In genomic region chr2:23567382-23567781, GRCh38 we compare ENCODE assay signal across 17 cellular contexts.
DNase-seq lines count a peak whose midpoint lies in the region; ATAC-seq and TF ChIP-seq lines count a peak whose summit lies in the region.
"Had no signal": no experiment of that assay in that cellular context is flagged by ENCODE, and none has a peak within 500 bp of the region (broad histone marks: within the 10 kb centered on the region; RNA-seq: fewer than 3 reads in every experiment).

No MANE protein-coding gene starts in this region.

- POLR2A ChIA-PET in SK-N-SH (lab: Yijun Ruan, JAX): no interaction called here
- POLR2A ChIA-PET in activated CD4-positive, alpha-beta memory T cell treated with anti-CD3 and anti-CD28 coated beads, Interleukin-2, amount 10 ng/mL, durations not matched to agents 7 days and 5 days (lab: Charles Lee): no interaction called here

- H3K4me1 ChIP-seq in SK-N-SH (ENCODE audit: control insufficient read depth in 1 of 2, insufficient read depth in 2 of 2, low read depth in 1 of 2, low read length in 1 of 2): peaks cover 0 to 65% of the 10 kb centered on the region in 2 experiments; a peak in 2 of 4 replicates
- peaks cover 77% of the 10 kb centered on the region for H3K4me1 ChIP-seq in muscle layer of colon (ENCODE audit: insufficient read depth, low read length)
- peaks cover 3% of the 10 kb centered on the region for H3K4me1 ChIP-seq in smooth muscle cell (ENCODE audit: low read depth)
- H3K4me1 ChIP-seq in MM.1S (ENCODE audit: low read length): no peaks in the 10 kb centered on the region

- H4K20me1 ChIP-seq in SK-N-SH (ENCODE audit: insufficient read depth): no peaks in the 10 kb centered on the region
- peaks cover 33% of the 10 kb centered on the region for H4K20me1 ChIP-seq in smooth muscle cell (ENCODE audit: low read depth)
- H4K20me1 ChIP-seq in MM.1S (ENCODE audit: insufficient read depth, low read length): no peaks in the 10 kb centered on the region

- TF ChIP-seq EP300 in SK-N-SH (IDR thresholded peaks at IDR 0.05; ENCODE audit: borderline replicate concordance in 1 of 2, low read depth in 1 of 2, low read length in 1 of 2): no peak

- TF ChIP-seq RAD21 in SK-N-SH (IDR thresholded peaks at IDR 0.05; ENCODE audit: low read length): no peak

- H3K4me2 ChIP-seq in SK-N-SH (no peak overlapping the region), smooth muscle cell (peak overlapping the region; percentile 69), MM.1S (ENCODE audit: low read depth, low read length) (no peak overlapping the region)

- H3K27ac ChIP-seq in SK-N-SH (ENCODE audit: low read depth in 2 of 2, low read length in 1 of 2) (no peak overlapping the region; a peak in 1 of 4 replicates), muscle layer of colon (ENCODE audit: low read depth, low read length) (peak overlapping the region; percentile 54), smooth muscle cell (ENCODE audit: low read depth) (peak overlapping the region; percentile 58), MM.1S (ENCODE audit: low read length) (no peak overlapping the region)
- H3K27ac ChIP-seq: 22Rv1 had no signal

- CTCF ChIA-PET in SK-N-SH (lab: Yijun Ruan, JAX): interaction anchor here (0.9 to 2.6 kb wide), 5 partner anchors 9 to 37 kb away, joined by 3 to 14 read pairs (median 3); no protein-coding TSS in a partner anchor
- CTCF ChIA-PET in activated CD4-positive, alpha-beta memory T cell treated with anti-CD3 and anti-CD28 coated beads, Interleukin-2, amount 10 ng/mL, durations not matched to agents 7 days and 5 days (lab: Charles Lee): no interaction called here

- WGBS in SK-N-SH (ENCODE audit: low lambda C conversion rate): 80% methylated on average over 13 of the region's 13 CpGs
- 21% methylated on average over 13 of the region's 13 CpGs for WGBS in smooth muscle cell (ENCODE audit: low lambda C conversion rate)

- H3K36me3 Mint-ChIP-seq in activated CD4-positive, alpha-beta memory T cell treated with anti-CD3 and anti-CD28 coated beads, Interleukin-2, amount 10 ng/mL, durations not matched to agents 7 days and 5 days (ENCODE audit: low read depth): no peaks in the 10 kb centered on the region
- H3K36me3 Mint-ChIP-seq: CD14-positive monocyte had no signal

- H3K9me3 Mint-ChIP-seq in activated CD4-positive, alpha-beta memory T cell treated with anti-CD3 and anti-CD28 coated beads, Interleukin-2, amount 10 ng/mL, durations not matched to agents 7 days and 5 days: no peaks in the 10 kb centered on the region
- H3K9me3 Mint-ChIP-seq: CD14-positive monocyte had no signal

- H3K79me2 ChIP-seq in SK-N-SH (ENCODE audit: insufficient read depth): no peaks in the 10 kb centered on the region
- H3K79me2 ChIP-seq in smooth muscle cell (ENCODE audit: low read depth): no peaks in the 10 kb centered on the region
- no peaks in the 10 kb centered on the region for H3K79me2 ChIP-seq in MM.1S (ENCODE audit: low read length)

- H3K27me3 ChIP-seq in SK-N-SH (ENCODE audit: insufficient read depth) (no peaks in the 10 kb centered on the region), muscle layer of colon (ENCODE audit: control insufficient read depth in 1 of 2, insufficient read depth in 2 of 2, low read length in 2 of 2) (no peaks in the 10 kb centered on the region), smooth muscle cell (ENCODE audit: low read depth) (no peaks in the 10 kb centered on the region), MM.1S (replicated peaks; ENCODE audit: insufficient read depth, low read length) (no peaks in the 10 kb centered on the region)
- H3K27me3 ChIP-seq: Peyer's patch had no signal

- no peak overlapping the region for H3K27ac Mint-ChIP-seq in activated CD4-positive, alpha-beta memory T cell treated with anti-CD3 and anti-CD28 coated beads, Interleukin-2, amount 10 ng/mL, durations not matched to agents 7 days and 5 days
- H3K27ac Mint-ChIP-seq: CD14-positive monocyte had no signal

- no peaks in the 10 kb centered on the region for H3K9me3 ChIP-seq in SK-N-SH
- no peaks in the 10 kb centered on the region for H3K9me3 ChIP-seq in muscle layer of colon (ENCODE audit: low read length)
- no peaks in the 10 kb centered on the region for H3K9me3 ChIP-seq in smooth muscle cell (replicated peaks; ENCODE audit: low read depth)
- no peaks in the 10 kb centered on the region for H3K9me3 ChIP-seq in MM.1S (replicated peaks; ENCODE audit: insufficient read depth, low read length)
- H3K9me3 ChIP-seq: Peyer's patch had no signal

- no peaks in the 10 kb centered on the region for H3F3A ChIP-seq in SK-N-SH (replicated peaks; ENCODE audit: insufficient read depth)
- peaks cover 3% of the 10 kb centered on the region for H3F3A ChIP-seq in smooth muscle cell (ENCODE audit: low read depth)
- no peaks in the 10 kb centered on the region for H3F3A ChIP-seq in MM.1S (ENCODE audit: insufficient read depth, low read length)

- no peak overlapping the region for H3K4me3 ChIP-seq in SK-N-SH (ENCODE audit: low read depth in 2 of 2, low read length in 1 of 2)
- H3K4me3 ChIP-seq in muscle layer of colon (ENCODE audit: low read depth in 1 of 2, low read length in 2 of 2): no peak overlapping the region
- no peak overlapping the region for H3K4me3 ChIP-seq in smooth muscle cell
- H3K4me3 ChIP-seq in MM.1S (ENCODE audit: low read length): no peak overlapping the region
- H3K4me3 ChIP-seq: Peyer's patch had no signal

- peaks cover 6% of the 10 kb centered on the region for H3K27me3 Mint-ChIP-seq in activated CD4-positive, alpha-beta memory T cell treated with anti-CD3 and anti-CD28 coated beads, Interleukin-2, amount 10 ng/mL, durations not matched to agents 7 days and 5 days

- H3K36me3 ChIP-seq in SK-N-SH (replicated peaks in 1 of 2; ENCODE audit: control insufficient read depth in 1 of 2, insufficient read depth in 2 of 2, low read length in 1 of 2): no peaks in the 10 kb centered on the region
- H3K36me3 ChIP-seq in muscle layer of colon (ENCODE audit: insufficient read depth, low read length): peaks cover 6% of the 10 kb centered on the region
- no peaks in the 10 kb centered on the region for H3K36me3 ChIP-seq in smooth muscle cell (ENCODE audit: low read depth)
- H3K36me3 ChIP-seq in MM.1S (replicated peaks; ENCODE audit: insufficient read depth, low read length): no peaks in the 10 kb centered on the region
- H3K36me3 ChIP-seq: Peyer's patch had no signal

- no peak for ATAC-seq in SK-N-SH treated with all-trans-retinoic acid at 6 μM for 48 hours

- H3K9me2 ChIP-seq in SK-N-SH (no peaks in the 10 kb centered on the region), MM.1S (replicated peaks; ENCODE audit: insufficient read depth, low read length) (no peaks in the 10 kb centered on the region)

- H2AFZ ChIP-seq in SK-N-SH (ENCODE audit: low read depth): no peak overlapping the region
- H2AFZ ChIP-seq in smooth muscle cell (ENCODE audit: low read depth): no peak overlapping the region
- no peak overlapping the region for H2AFZ ChIP-seq in MM.1S (ENCODE audit: low read length)

- TF ChIP-seq CTCF in SK-N-SH (IDR thresholded peaks at IDR 0.05) (no peak), smooth muscle cell (IDR thresholded peaks at IDR 0.05; ENCODE audit: borderline replicate concordance, insufficient read depth, poor library complexity, severe bottlenecking) (no peak), MM.1S (IDR thresholded peaks at IDR 0.05; ENCODE audit: low read length) (no peak)

- no peak overlapping the region for H3K4me3 Mint-ChIP-seq in activated CD4-positive, alpha-beta memory T cell treated with anti-CD3 and anti-CD28 coated beads, Interleukin-2, amount 10 ng/mL, durations not matched to agents 7 days and 5 days
- H3K4me3 Mint-ChIP-seq: CD14-positive monocyte had no signal

- no peak for TF ChIP-seq POLR2A in erythroblast (IDR thresholded peaks at IDR 0.05; ENCODE audit: low read length)

- H3K9ac ChIP-seq in SK-N-SH: no peak overlapping the region
- no peak overlapping the region for H3K9ac ChIP-seq in muscle layer of colon (ENCODE audit: low read length)
- H3K9ac ChIP-seq in smooth muscle cell (ENCODE audit: low read depth): no peak overlapping the region
- H3K9ac ChIP-seq in MM.1S (ENCODE audit: low read length): no peak overlapping the region

- H3K4me1 Mint-ChIP-seq in activated CD4-positive, alpha-beta memory T cell treated with anti-CD3 and anti-CD28 coated beads, Interleukin-2, amount 10 ng/mL, durations not matched to agents 7 days and 5 days: no peaks in the 10 kb centered on the region
- H3K4me1 Mint-ChIP-seq: CD14-positive monocyte had no signal

- DNase-seq in SK-N-SH (peak; percentile 58), smooth muscle cell (lab: John Stamatoyannopoulos, UW; ENCODE audit: unreplicated experiment) (peak; percentile 28), erythroblast (lab: John Stamatoyannopoulos, UW) (no peak), MM.1S (no peak), AML-193 (lab: John Stamatoyannopoulos, UW) (no peak)
- DNase-seq in activated CD4-positive, alpha-beta memory T cell treated with anti-CD3 and anti-CD28 coated beads, Interleukin-2, amount 10 ng/mL, durations not matched to agents 7 days and 5 days: no peak
- DNase-seq: GOT3; KG1; NCI-H187; NCI-H2107; NCI-H510A; NK-92 treated with Interleukin-12 subunit alpha and Interleukin-12 subunit beta, amount 100 ng/mL, for 24 hours; Peyer's patch had no signal

TF ChIP-seq in SK-N-SH, 30 proteins besides CTCF, POLR2A, EP300 and RAD21 (continues in another document):
- no peak for TF ChIP-seq MXI1 (IDR thresholded peaks at IDR 0.05; ENCODE audit: low read depth, low read length)

TF ChIP-seq in SK-N-SH treated with all-trans-retinoic acid at 6 μM for 48 hours, 23 proteins besides CTCF, POLR2A, EP300 and RAD21 (continues in another document):
- TF ChIP-seq POU6F1 (CRISPR knock-in tag; IDR thresholded peaks at IDR 0.05; ENCODE audit: borderline replicate concordance, low read depth): no peak
- TF ChIP-seq ZNF8 (CRISPR knock-in tag; IDR thresholded peaks at IDR 0.05): no peak
- TF ChIP-seq CSDC2 (CRISPR knock-in tag; IDR thresholded peaks at IDR 0.05): no peak

Comparison
In these comparisons a context has a peak if more than half of its experiments do, and no peak if none do; other contexts are left out.
1. DNase-seq: peak in SK-N-SH (single experiment) and smooth muscle cell (single experiment); none in erythroblast (0 of 2), MM.1S (single experiment), activated CD4-positive, alpha-beta memory T cell treated with anti-CD3 and anti-CD28 coated beads, Interleukin-2, amount 10 ng/mL, durations not matched to agents 7 days and 5 days (single experiment) and AML-193 (0 of 2).
2. H3K27ac ChIP-seq: peak in muscle layer of colon (single experiment) and smooth muscle cell (single experiment); none in SK-N-SH (0 of 2) and MM.1S (single experiment).